In genomic region chrX:52620650-52621049, GRCh38 we compare ENCODE assay signal across 22 cellular contexts. TPM values are rescaled to one million over a fixed set of nuclear protein-coding genes. Genes with fewer than 3 reads are reported as not detected.
"Had no signal": no experiment of that assay in that cellular context is flagged by ENCODE, and none has a peak within 500 bp of the region (broad histone marks: within the 10 kb centered on the region; RNA-seq: fewer than 3 reads in every experiment).

No MANE protein-coding gene starts in this region.

RNA-seq across cellular contexts. Expression of gene SSX7, which starts 34.0 kb away (rescaled TPM):
- total RNA-seq: endodermal cell; esophagus muscularis mucosa; fibroblast of lung; foreskin keratinocyte; gastroesophageal sphincter; heart left ventricle; hepatocyte; kidney; left ventricle myocardium superior; lung; mesothelial cell of epicardium; mucosa of gallbladder; naive thymus-derived CD8-positive, alpha-beta T cell; osteocyte; prostate gland; right cardiac atrium; sigmoid colon; skeletal muscle tissue; spleen; suprapubic skin; urinary bladder had no signal
- polyA plus RNA-seq: fibroblast of lung; foreskin keratinocyte; heart left ventricle; hepatocyte; lung; naive thymus-derived CD8-positive, alpha-beta T cell; right cardiac atrium; sigmoid colon; spleen; thymus; urinary bladder had no signal
